33 cellular contexts compared by ENCODE assay signal in the genomic region with DNA sequence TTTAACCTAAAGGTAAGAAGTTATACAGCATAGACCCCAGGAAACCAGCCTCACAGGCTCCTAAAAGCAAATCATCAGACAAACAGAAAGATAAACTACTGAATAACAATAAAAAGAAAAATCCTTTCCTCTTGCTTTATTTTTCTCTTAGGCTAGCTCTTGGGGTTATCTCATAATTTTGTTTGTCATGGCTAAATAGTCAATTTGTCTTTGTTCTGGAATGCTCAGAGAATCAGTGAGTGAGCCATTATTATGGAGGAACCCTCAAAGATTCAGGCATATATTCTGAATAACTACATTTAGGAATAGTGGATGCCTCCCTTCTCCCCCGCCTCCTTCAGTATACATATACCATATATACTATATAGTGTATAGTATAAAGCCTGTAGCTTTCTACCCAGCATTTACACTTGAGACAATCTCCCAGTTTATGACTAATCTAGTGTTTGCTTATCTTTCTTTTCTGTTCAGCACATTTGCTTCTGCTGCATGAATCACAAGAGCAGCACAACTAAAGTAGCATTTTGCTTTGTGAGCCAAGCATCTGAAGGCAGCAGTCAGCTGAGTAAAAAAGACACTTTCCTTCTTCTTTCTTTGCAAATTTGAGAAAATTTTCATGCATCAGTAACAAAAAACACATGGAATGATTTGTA. TPM values are rescaled to one million over a fixed set of nuclear protein-coding genes. Genes with fewer than 3 reads are reported as not detected.
DNase-seq lines count a peak whose midpoint lies in the region; ATAC-seq and TF ChIP-seq lines count a peak whose summit lies in the region.
"Had no signal": no experiment of that assay in that cellular context is flagged by ENCODE, and none has a peak within 500 bp of the region (broad histone marks: within the 10 kb centered on the region; RNA-seq: fewer than 3 reads in every experiment).

No MANE protein-coding gene starts in this region.

- peaks cover 0 to 34% (median 11%) of the 10 kb centered on the region in 4 donors for H3K4me1 ChIP-seq in right lobe of liver
- H3K4me1 ChIP-seq: A549, foreskin keratinocyte, tibial nerve had no signal

- no peaks in the 10 kb centered on the region for H3K36me3 ChIP-seq in MG63
- no peaks in the 10 kb centered on the region for H3K36me3 ChIP-seq in right lobe of liver
- H3K36me3 ChIP-seq: Peyer's patch, stomach, tibial nerve had no signal

- CTCF ChIA-PET in GM10248 (lab: Yijun Ruan, JAX): interaction anchor here (1.0 to 1.7 kb wide), 2 partner anchors 10 to 36 kb away, joined by 3 to 4 read pairs; no protein-coding TSS in a partner anchor

- no peak overlapping the region for H3K4me3 ChIP-seq in MG63
- no peak overlapping the region for H3K4me3 ChIP-seq in choroid plexus epithelial cell (ENCODE audit: low read depth, low read length)
- H3K4me3 ChIP-seq in right lobe of liver: no peak overlapping the region
- H3K4me3 ChIP-seq: A549, Peyer's patch, stomach, tibial nerve had no signal

- H3K27ac ChIP-seq in 22Rv1: peak overlapping the region; percentile 27
- peak overlapping the region in 2 of 3 donors; percentile 65 to 68 for H3K27ac ChIP-seq in right lobe of liver
- H3K27ac ChIP-seq: A549, foreskin keratinocyte, Peyer's patch, stomach, tibial nerve had no signal

- POLR2A ChIA-PET in GM10248 (lab: Yijun Ruan, JAX): no interaction called here

- ATAC-seq in right lobe of liver (peak; percentile 66 to 75 (median 70)), GM18858 (IDR thresholded peaks at IDR 0.05; ENCODE audit: unreplicated experiment) (no peak), GM18519 (IDR thresholded peaks at IDR 0.05; ENCODE audit: low FRiP score, unreplicated experiment) (no peak), HG03571 (IDR thresholded peaks at IDR 0.05; ENCODE audit: unreplicated experiment) (no peak)
- ATAC-seq: esophagus mucosa, foreskin keratinocyte had no signal

- WGBS in right lobe of liver (ENCODE audit: insufficient coverage, low coverage, low lambda C conversion rate, missing lambda C conversion rate): 80% methylated on average over 1 of the region's 1 CpG

- no peak for TF ChIP-seq CTCF in 22Rv1 (IDR thresholded peaks at IDR 0.05)
- TF ChIP-seq CTCF in choroid plexus epithelial cell (conservative IDR thresholded peaks at IDR 0.05; ENCODE audit: low read depth, low read length): no peak
- TF ChIP-seq CTCF in right lobe of liver (IDR thresholded peaks at IDR 0.05): no peak
- no peak for TF ChIP-seq CTCF in GM10248 (IDR thresholded peaks at IDR 0.05; ENCODE audit: control extremely low read depth, extremely low read depth, low read depth, missing control alignments)

- H3K9me3 ChIP-seq in MG63 (no peaks in the 10 kb centered on the region), right lobe of liver (no peaks in the 10 kb centered on the region)
- H3K9me3 ChIP-seq: A549 had no signal

- peak; percentile 1 for DNase-seq in MG63
- DNase-seq in choroid plexus epithelial cell (ENCODE audit: low read depth): peak; percentile 41
- DNase-seq in right lobe of liver: no peak
- no peak for DNase-seq in GM10248 (ENCODE audit: extremely low spot score)
- DNase-seq: activated CD4-positive, CD25-positive, alpha-beta regulatory T cell; activated gamma-delta T cell; activated naive CD8-positive, alpha-beta T cell treated with anti-CD3 and anti-CD28 coated beads, Interleukin-2, amount 10 ng/mL, durations not matched to agents 7 days and 5 days; activated T-cell treated with anti-CD3 and anti-CD28 coated beads, Interleukin-2, amount 50 U/mL, for 24 hours; AML-193; aorta; CD4-positive, alpha-beta T cell; dermis blood vessel endothelial cell; EL; endodermal cell; foreskin keratinocyte; H9; head of caudate nucleus; NCI-H1436; NCI-H345; Peyer's patch; SHP77; stimulated activated CD4-positive, alpha-beta T cell treated with anti-CD3 and anti-CD28 coated beads, Interleukin-2, amount 100 ng/mL, for 48 hours; stomach had no signal

- intact Hi-C loops in right lobe of liver (cut with DNase I): loop anchor here in 1 of 2 donors (5.0 kb wide), 1 partner anchor 62 kb away; no protein-coding TSS in a partner anchor

- TF ChIP-seq POLR2A in right lobe of liver (IDR thresholded peaks at IDR 0.05): no peak

- H3K27me3 ChIP-seq in MG63 (no peaks in the 10 kb centered on the region), right lobe of liver (no peaks in the 10 kb centered on the region)
- H3K27me3 ChIP-seq: foreskin keratinocyte, Peyer's patch, stomach, tibial nerve had no signal

RNA-seq across cellular contexts. Expression of gene PPP3R2, which starts 45.1 kb away (rescaled TPM):
- not detected in 2 replicates for total RNA-seq in MG63 (2014; rRNA removed; shearing (Covaris generic); ENCODE audit: low replicate concordance)
- not detected for total RNA-seq in right lobe of liver
- total RNA-seq: activated naive CD8-positive, alpha-beta T cell treated with anti-CD3 and anti-CD28 coated beads, Interleukin-2, amount 10 ng/mL, durations not matched to agents 7 days and 5 days; aorta; CD4-positive, alpha-beta T cell; dermis blood vessel endothelial cell; endodermal cell; esophagus mucosa; foreskin keratinocyte; H9; lung microvascular endothelial cell; neural crest cell; Peyer's patch; stomach; T-helper 2 cell treated with Interferon-gamma antibody and Interleukin-4, amounts not matched to agents 100 ng/mL and 5 ng/mL, for 36 hours; tibial nerve had no signal

Comparison
In these comparisons a context has a peak if more than half of its experiments do, and no peak if none do; other contexts are left out.
1. DNase-seq: peak in MG63 (single experiment) and choroid plexus epithelial cell (single experiment); none in right lobe of liver (0 of 3) and GM10248 (single experiment).
2. ATAC-seq: peak in right lobe of liver (4 of 4); none in GM18858 (single experiment), GM18519 (single experiment) and HG03571 (single experiment).